1 cellular context compared by ENCODE assay signal in the genomic region with DNA sequence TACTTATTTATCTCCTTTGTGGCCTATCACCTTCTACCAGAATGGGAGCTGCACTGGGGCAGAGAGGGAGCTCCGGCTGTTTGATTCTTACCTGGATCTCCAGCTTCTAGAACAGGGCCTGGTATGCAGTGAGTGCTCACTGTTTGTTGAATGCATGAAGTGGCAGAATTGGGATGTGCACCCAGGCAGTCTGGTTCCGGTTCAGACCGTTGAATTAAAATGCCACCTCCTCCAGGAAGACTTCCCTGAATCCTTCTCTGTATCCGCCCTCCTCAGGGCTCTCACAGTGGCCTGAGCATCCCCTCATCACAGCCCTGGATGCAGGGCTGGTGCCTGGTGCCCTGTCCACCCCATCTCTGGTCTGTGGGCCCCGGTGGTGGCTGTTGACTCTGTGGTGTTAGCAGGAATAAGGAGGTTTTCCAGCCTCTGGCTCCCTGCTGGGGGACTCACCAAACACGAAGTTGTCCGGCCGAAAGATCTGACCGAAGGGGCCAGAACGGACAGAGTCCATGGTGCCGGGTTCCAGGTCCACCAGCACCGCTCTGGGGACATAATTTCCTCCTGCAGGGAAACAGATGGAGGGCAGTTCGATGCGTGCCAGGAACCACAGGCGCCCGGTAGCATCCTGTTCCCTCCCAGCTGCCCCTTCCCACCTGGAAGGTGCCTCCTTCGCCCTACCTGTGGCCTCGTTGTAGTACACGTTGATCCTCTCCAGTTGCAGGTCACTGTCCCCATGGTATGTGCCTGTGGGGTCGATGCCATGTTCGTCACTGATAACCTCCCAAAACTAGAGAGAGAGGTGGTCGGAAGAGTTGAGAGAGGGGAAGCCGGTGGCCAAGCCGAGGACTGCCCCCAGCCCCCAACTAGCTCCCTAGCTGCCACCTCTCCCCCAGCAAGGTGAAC.
TF ChIP-seq lines count a peak whose summit lies in the region.

No MANE protein-coding gene starts in this region.

TF ChIP-seq in H1, 55 proteins besides CTCF, POLR2A, EP300 and RAD21:
- TF ChIP-seq EZH2 (IDR thresholded peaks at IDR 0.05; ENCODE audit: low read depth, low read length, severe bottlenecking) (no peak), RNF2 (IDR thresholded peaks at IDR 0.05; ENCODE audit: borderline replicate concordance, low read depth, low read length, missing control alignments, poor library complexity, severe bottlenecking) (no peak), JUN (IDR thresholded peaks at IDR 0.05; ENCODE audit: low read depth, low read length) (no peak), SP1 (IDR thresholded peaks at IDR 0.05; ENCODE audit: low read depth, low read length) (no peak), BACH1 (IDR thresholded peaks at IDR 0.05; ENCODE audit: low read length) (no peak), JUND (IDR thresholded peaks at IDR 0.05; ENCODE audit: low read length) (no peak), CHD2 (IDR thresholded peaks at IDR 0.05; ENCODE audit: low read length) (no peak), TEAD4 (IDR thresholded peaks at IDR 0.05; ENCODE audit: low read depth, low read length) (no peak), HDAC2 (IDR thresholded peaks at IDR 0.05; ENCODE audit: borderline replicate concordance in 1 of 2, low read depth in 2 of 2, low read length in 2 of 2) (no peak), GTF2F1 (IDR thresholded peaks at IDR 0.05; ENCODE audit: borderline replicate concordance, low read depth, low read length) (no peak), KDM4A (IDR thresholded peaks at IDR 0.05; ENCODE audit: low read depth, low read length, severe bottlenecking) (no peak), CBX8 (IDR thresholded peaks at IDR 0.05; ENCODE audit: borderline replicate concordance, low read depth, low read length) (no peak), CREB1 (IDR thresholded peaks at IDR 0.05) (no peak), SUZ12 (IDR thresholded peaks at IDR 0.05; ENCODE audit: low read length) (no peak), CBX5 (IDR thresholded peaks at IDR 0.05; ENCODE audit: low read depth, low read length) (no peak), RFX5 (IDR thresholded peaks at IDR 0.05; ENCODE audit: borderline replicate concordance, low read depth, low read length) (no peak), TBP (IDR thresholded peaks at IDR 0.05; ENCODE audit: low read depth, low read length) (no peak), YY1 (IDR thresholded peaks at IDR 0.05; ENCODE audit: low read depth, low read length) (no peak)
- TF ChIP-seq, protein P1, sequence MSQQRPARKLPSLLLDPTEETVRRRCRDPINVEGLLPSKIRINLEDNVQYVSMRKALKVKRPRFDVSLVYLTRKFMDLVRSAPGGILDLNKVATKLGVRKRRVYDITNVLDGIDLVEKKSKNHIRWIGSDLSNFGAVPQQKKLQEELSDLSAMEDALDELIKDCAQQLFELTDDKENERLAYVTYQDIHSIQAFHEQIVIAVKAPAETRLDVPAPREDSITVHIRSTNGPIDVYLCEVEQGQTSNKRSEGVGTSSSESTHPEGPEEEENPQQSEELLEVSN (IDR thresholded peaks at IDR 0.05), result no peak
